28 cellular contexts compared by ENCODE assay signal in genomic region chr2:219531639-219532377, GRCh38. TPM values are rescaled to one million over a fixed set of nuclear protein-coding genes. Genes with fewer than 3 reads are reported as not detected.
"Had no signal": no experiment of that assay in that cellular context is flagged by ENCODE, and none has a peak within 500 bp of the region (broad histone marks: within the 10 kb centered on the region; RNA-seq: fewer than 3 reads in every experiment).

No MANE protein-coding gene starts in this region.

- H3K9me3 Mint-ChIP-seq: activated CD4-positive, alpha-beta T cell treated with anti-CD3 and anti-CD28 coated beads, Interleukin-2, amount 10 ng/mL, durations not matched to agents 24 days and 14 days; activated CD8-positive, alpha-beta T cell treated with anti-CD3 and anti-CD28 coated beads for 36 hours; activated naive CD4-positive, alpha-beta T cell treated with anti-CD3 and anti-CD28 coated beads, Interleukin-2, amount 10 ng/mL, durations not matched to agents 7 days and 5 days; endodermal cell; nephron; stimulated activated naive CD8-positive, alpha-beta T cell treated with anti-CD3 and anti-CD28 coated beads, Interleukin-15, Interleukin-2, amounts not matched to agents 100 ng/mL and 50 ng/mL, for 24 hours had no signal

- H3K27ac Mint-ChIP-seq: activated CD4-positive, alpha-beta T cell treated with anti-CD3 and anti-CD28 coated beads, Interleukin-2, amount 10 ng/mL, durations not matched to agents 24 days and 14 days; activated CD8-positive, alpha-beta memory T cell treated with anti-CD3 and anti-CD28 coated beads, Interleukin-2, amount 10 ng/mL, durations not matched to agents 7 days and 5 days; activated CD8-positive, alpha-beta T cell treated with anti-CD3 and anti-CD28 coated beads for 36 hours; activated naive CD4-positive, alpha-beta T cell treated with anti-CD3 and anti-CD28 coated beads, Interleukin-2, amount 10 ng/mL, durations not matched to agents 7 days and 5 days; endodermal cell; nephron; stimulated activated naive CD8-positive, alpha-beta T cell treated with anti-CD3 and anti-CD28 coated beads, Interleukin-15, Interleukin-2, amounts not matched to agents 100 ng/mL and 50 ng/mL, for 24 hours had no signal

- H3K36me3 Mint-ChIP-seq: activated CD8-positive, alpha-beta memory T cell treated with anti-CD3 and anti-CD28 coated beads, Interleukin-2, amount 10 ng/mL, durations not matched to agents 7 days and 5 days; activated naive CD4-positive, alpha-beta T cell treated with anti-CD3 and anti-CD28 coated beads, Interleukin-2, amount 10 ng/mL, durations not matched to agents 7 days and 5 days had no signal

- H3K4me3 Mint-ChIP-seq: activated CD4-positive, alpha-beta T cell treated with anti-CD3 and anti-CD28 coated beads, Interleukin-2, amount 10 ng/mL, durations not matched to agents 24 days and 14 days; activated CD8-positive, alpha-beta memory T cell treated with anti-CD3 and anti-CD28 coated beads, Interleukin-2, amount 10 ng/mL, durations not matched to agents 7 days and 5 days; activated CD8-positive, alpha-beta T cell treated with anti-CD3 and anti-CD28 coated beads for 36 hours; activated naive CD4-positive, alpha-beta T cell treated with anti-CD3 and anti-CD28 coated beads, Interleukin-2, amount 10 ng/mL, durations not matched to agents 7 days and 5 days; endodermal cell; nephron; stimulated activated naive CD8-positive, alpha-beta T cell treated with anti-CD3 and anti-CD28 coated beads, Interleukin-15, Interleukin-2, amounts not matched to agents 100 ng/mL and 50 ng/mL, for 24 hours had no signal

- ATAC-seq: activated CD4-positive, CD25-positive, alpha-beta regulatory T cell treated with anti-CD3 and anti-CD28 coated beads, Interleukin-2, amount 50 U/mL, for 24 hours; activated CD8-positive, alpha-beta memory T cell treated with anti-CD3 and anti-CD28 coated beads, Interleukin-2, amount 10 ng/mL, durations not matched to agents 7 days and 5 days; activated CD8-positive, alpha-beta T cell treated with anti-CD3 and anti-CD28 coated beads for 36 hours; gastroesophageal sphincter; left cardiac atrium; pancreas; psoas muscle; upper lobe of right lung had no signal

- H3K4me1 Mint-ChIP-seq: activated CD8-positive, alpha-beta memory T cell treated with anti-CD3 and anti-CD28 coated beads, Interleukin-2, amount 10 ng/mL, durations not matched to agents 7 days and 5 days; activated naive CD4-positive, alpha-beta T cell treated with anti-CD3 and anti-CD28 coated beads, Interleukin-2, amount 10 ng/mL, durations not matched to agents 7 days and 5 days had no signal

- H3K9me3 ChIP-seq: esophagus squamous epithelium, gastroesophageal sphincter, pancreas, psoas muscle, right atrium auricular region, thyroid gland, upper lobe of right lung had no signal

- DNase-seq: activated CD4-positive, alpha-beta T cell treated with anti-CD3 and anti-CD28 coated beads, Interleukin-2, amount 10 ng/mL, durations not matched to agents 24 days and 14 days; activated CD8-positive, alpha-beta memory T cell treated with anti-CD3 and anti-CD28 coated beads, Interleukin-2, amount 10 ng/mL, durations not matched to agents 7 days and 5 days; activated CD8-positive, alpha-beta T cell treated with anti-CD3 and anti-CD28 coated beads for 36 hours; activated effector memory CD4-positive, alpha-beta T cell treated with anti-CD3 and anti-CD28 coated beads, Interleukin-2, amount 50 U/mL, for 16 hours; activated naive CD4-positive, alpha-beta T cell treated with anti-CD3 and anti-CD28 coated beads, Interleukin-2, amount 10 ng/mL, durations not matched to agents 7 days and 5 days; activated T-cell treated with anti-CD3 and anti-CD28 coated beads for 4 hours; amygdala; cerebellar nuclear complex; endodermal cell; esophagus squamous epithelium; head of caudate nucleus; hypothalamus; left cardiac atrium; psoas muscle; stimulated activated CD4-positive, alpha-beta T cell treated with anti-CD3 and anti-CD28 coated beads, Interleukin-1b, Interleukin-23, amount 100 ng/mL, for 48 hours; substantia nigra; thyroid gland; upper lobe of right lung had no signal

- H3K27me3 ChIP-seq: right atrium auricular region, thyroid gland had no signal

- H3K4me3 ChIP-seq: coronary artery, esophagus squamous epithelium, gastroesophageal sphincter, pancreas, psoas muscle, right atrium auricular region, thyroid gland, upper lobe of right lung had no signal

- FAIRE-seq: pancreas had no signal

- H3K4me1 ChIP-seq: pancreas, psoas muscle, thyroid gland, upper lobe of right lung had no signal

- H3K36me3 ChIP-seq: esophagus squamous epithelium, gastroesophageal sphincter, pancreas, right atrium auricular region, thyroid gland, upper lobe of right lung had no signal

- H3K27ac ChIP-seq: coronary artery, esophagus squamous epithelium, gastroesophageal sphincter, pancreas, psoas muscle, right atrium auricular region, thyroid gland, upper lobe of right lung, VCaP had no signal

RNA-seq across cellular contexts. Expression of gene TMEM198, which starts 12.0 kb away (rescaled TPM):
- total RNA-seq: mononuclear cell had no signal

RNA-seq across cellular contexts. Expression of gene ASIC4, which starts 17.5 kb away (rescaled TPM):
- total RNA-seq: activated CD4-positive, alpha-beta T cell treated with anti-CD3 and anti-CD28 coated beads, Interleukin-2, amount 10 ng/mL, durations not matched to agents 24 days and 14 days; activated CD8-positive, alpha-beta T cell treated with anti-CD3 and anti-CD28 coated beads for 36 hours; esophagus squamous epithelium; mononuclear cell; right atrium auricular region; thyroid gland had no signal
- polyA plus RNA-seq: liver had no signal
